21 cellular contexts compared by ENCODE assay signal in the genomic region with DNA sequence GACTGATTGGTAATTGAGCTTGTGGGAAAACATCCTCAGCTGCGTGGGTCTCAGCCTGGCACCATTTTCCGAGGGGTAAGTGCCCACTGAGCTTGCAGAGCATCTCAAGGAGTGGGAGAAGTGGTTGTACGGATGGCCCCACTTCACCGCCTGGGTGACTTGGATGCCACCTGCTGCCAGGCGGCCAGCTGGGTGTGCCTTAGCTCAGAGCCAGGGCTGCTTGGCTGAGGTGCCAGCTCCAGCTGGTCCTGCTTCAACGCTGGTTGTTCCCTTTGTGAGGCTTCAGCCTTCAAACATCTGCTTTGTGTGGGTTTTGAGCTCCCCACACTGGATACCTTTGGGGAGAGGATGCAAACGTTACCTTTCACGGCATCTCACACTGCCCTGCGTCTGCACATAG.
"Had no signal": no experiment of that assay in that cellular context is flagged by ENCODE, and none has a peak within 500 bp of the region (broad histone marks: within the 10 kb centered on the region; RNA-seq: fewer than 3 reads in every experiment).

No MANE protein-coding gene starts in this region.

- ATAC-seq: gastrocnemius medialis; left lung; mucosa of descending colon; natural killer cell treated with Interleukin-12 subunit alpha and Interleukin-12 subunit beta and Interleukin-15 and Interleukin-18, amount 100 ng/mL, for 72 hours; psoas muscle; right cardiac atrium; stimulated activated memory B cell treated with anti-CD40 and anti-IgM and Interleukin-4, amounts not matched to agents 10 μg/mL and 1 μg/mL and 100 μg/mL, for 72 hours; stimulated activated naive CD8-positive, alpha-beta T cell treated with anti-CD3 and anti-CD28 coated beads, Interleukin-15, Interleukin-2, amounts not matched to agents 100 U/mL and 50 U/mL, for 24 hours had no signal

- H3K4me3 ChIP-seq: dorsolateral prefrontal cortex, gastrocnemius medialis, left lung, mucosa of descending colon, neural progenitor cell, psoas muscle, skin epidermis, spleen, thoracic aorta, tibial nerve, upper lobe of left lung had no signal

- H3K9ac ChIP-seq: neural progenitor cell had no signal

- H3K4me1 ChIP-seq: gastrocnemius medialis, left lung, neural progenitor cell, psoas muscle, spleen, tibial nerve, upper lobe of left lung had no signal

- DNase-seq: effector CD4-positive, alpha-beta T cell; gastrocnemius medialis; kidney; left lung; mesenchymal stem cell; mucosa of descending colon; naive B cell; psoas muscle; right cardiac atrium; spleen; stimulated activated CD4-positive, alpha-beta T cell treated with anti-CD3 and anti-CD28 coated beads, Interleukin-4, amount 100 ng/mL, for 4 hours; stimulated activated naive CD8-positive, alpha-beta T cell treated with anti-CD3 and anti-CD28 coated beads, Interleukin-15, Interleukin-2, amounts not matched to agents 100 U/mL and 50 U/mL, for 24 hours; substantia nigra had no signal

- H3K4me2 ChIP-seq: neural progenitor cell had no signal

- H3K27ac ChIP-seq: dorsolateral prefrontal cortex, gastrocnemius medialis, left lung, neural progenitor cell, psoas muscle, skin epidermis, spleen, thoracic aorta, tibial nerve, upper lobe of left lung had no signal

- H3K9me3 ChIP-seq: gastrocnemius medialis, left lung, mucosa of descending colon, psoas muscle, spleen, thoracic aorta, upper lobe of left lung had no signal

- H3K36me3 ChIP-seq: gastrocnemius medialis, left lung, neural progenitor cell, spleen, thoracic aorta, tibial nerve, upper lobe of left lung had no signal

- H3K27me3 ChIP-seq: gastrocnemius medialis, neural progenitor cell, tibial nerve, upper lobe of left lung had no signal

- H2AFZ ChIP-seq: neural progenitor cell had no signal
